In the genomic region with DNA sequence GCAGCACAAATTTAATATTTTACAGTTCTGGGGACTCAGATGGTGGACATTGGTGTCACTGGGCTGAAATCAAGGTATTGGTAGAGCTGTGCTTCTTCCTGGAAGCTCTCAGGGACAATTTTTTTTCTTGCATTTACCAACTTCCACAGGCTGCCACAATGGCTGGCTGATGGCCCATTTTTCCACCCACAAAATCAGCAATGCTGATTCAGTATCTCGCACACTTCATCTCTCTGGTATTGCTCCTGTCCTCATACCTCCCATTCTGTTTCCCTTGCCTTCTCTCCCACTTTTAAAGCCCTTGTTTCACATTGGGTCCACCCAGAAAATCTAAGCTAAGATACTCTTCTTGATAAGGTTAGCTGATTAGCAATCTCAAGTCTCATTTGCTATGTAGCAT, we compare ENCODE assay signal across 18 cellular contexts.
DNase-seq lines count a peak whose midpoint lies in the region; ATAC-seq, FAIRE-seq and TF ChIP-seq lines count a peak whose summit lies in the region.
"Had no signal": no experiment of that assay in that cellular context is flagged by ENCODE, and none has a peak within 500 bp of the region (broad histone marks: within the 10 kb centered on the region; RNA-seq: fewer than 3 reads in every experiment).

No MANE protein-coding gene starts in this region.

- no peaks in the 10 kb centered on the region for H3K9me3 ChIP-seq in endothelial cell of umbilical vein (replicated peaks; ENCODE audit: control insufficient read depth, insufficient read depth, low read length)
- H3K9me3 ChIP-seq: HAP-1 had no signal

- intact Hi-C loops in endothelial cell of umbilical vein (cut with micrococcal nuclease), result no loop called here

- H3K36me3 ChIP-seq in endothelial cell of umbilical vein (ENCODE audit: control insufficient read depth in 2 of 2, extremely low read depth in 1 of 2, insufficient read depth in 2 of 2, low read length in 2 of 2), result no peaks in the 10 kb centered on the region
- H3K36me3 ChIP-seq: HAP-1 had no signal

- H3K79me2 ChIP-seq in endothelial cell of umbilical vein (ENCODE audit: control insufficient read depth, insufficient read depth, low read length), result no peaks in the 10 kb centered on the region

- ATAC-seq in HG03439 (IDR thresholded peaks at IDR 0.05; ENCODE audit: unreplicated experiment) (no peak), HG03108 (IDR thresholded peaks at IDR 0.05; ENCODE audit: unreplicated experiment) (no peak)
- ATAC-seq: GM23338, K562 had no signal

- POLR2A ChIA-PET in endothelial cell of umbilical vein (lab: Charles Lee), result no interaction called here

- H3K27me3 ChIP-seq in endothelial cell of umbilical vein (ENCODE audit: control insufficient read depth in 2 of 2, insufficient read depth in 2 of 2, low read length in 2 of 2), result no peaks in the 10 kb centered on the region

- no peak overlapping the region for H3K4me2 ChIP-seq in endothelial cell of umbilical vein (ENCODE audit: insufficient read depth, low read length)
- H3K4me2 ChIP-seq: GM23338 had no signal

- no peak overlapping the region for H3K9ac ChIP-seq in endothelial cell of umbilical vein (replicated peaks; ENCODE audit: extremely low read depth, insufficient read depth, low read length)

- no peak for TF ChIP-seq CTCF in endothelial cell of umbilical vein (IDR thresholded peaks at IDR 0.05; ENCODE audit: extremely low read depth in 1 of 2, insufficient read depth in 1 of 2, low read depth in 1 of 2, low read length in 2 of 2)

- CTCF ChIA-PET in endothelial cell of umbilical vein (lab: Charles Lee), result no interaction called here

- DNase-seq in Ammon's horn (ENCODE audit: low spot score) (peak; percentile 42), LHCN-M2 (ENCODE audit: low read depth) (peak; percentile 18), astrocyte of the hippocampus (ENCODE audit: low read depth, low spot score) (peak; percentile 67), endothelial cell of umbilical vein (ENCODE audit: low read depth, low spot score) (peak; percentile 4), OCI-M2 (lab: John Stamatoyannopoulos, UW; ENCODE audit: unreplicated experiment) (no peak)
- DNase-seq: 8988T; AML-193; C1 segment of cervical spinal cord; CD4-positive, alpha-beta memory T cell; DMS79 treated with DMSO at 0.1 percent for 48 hours; GDM1 had no signal

- H3K4me3 ChIP-seq in endothelial cell of umbilical vein (replicated peaks in 1 of 3; ENCODE audit: insufficient read depth in 1 of 3, low read depth in 1 of 3, low read length in 3 of 3), result no peak overlapping the region
- H3K4me3 ChIP-seq: GM23338, HAP-1, K562 had no signal

- no peaks in the 10 kb centered on the region for H4K20me1 ChIP-seq in endothelial cell of umbilical vein (replicated peaks; ENCODE audit: control insufficient read depth, extremely low read depth, insufficient read depth, low read length)

- no peak overlapping the region for H3K27ac ChIP-seq in endothelial cell of umbilical vein (ENCODE audit: insufficient read depth, low read depth, low read length)
- H3K27ac ChIP-seq: HL-60 had no signal

- TF ChIP-seq POLR2A in endothelial cell of umbilical vein (IDR thresholded peaks at IDR 0.05; ENCODE audit: low read depth, low read length), result no peak

- no peak overlapping the region for H2AFZ ChIP-seq in endothelial cell of umbilical vein (ENCODE audit: low read depth, low read length)
- H2AFZ ChIP-seq: GM23338 had no signal

- H3K4me1 ChIP-seq in endothelial cell of umbilical vein (ENCODE audit: control insufficient read depth, extremely low read depth, insufficient read depth, low read length), result no peaks in the 10 kb centered on the region
- H3K4me1 ChIP-seq: HAP-1 had no signal

- H3K9me1 ChIP-seq in endothelial cell of umbilical vein (replicated peaks; ENCODE audit: control insufficient read depth, extremely low read depth, insufficient read depth, low read length), result no peaks in the 10 kb centered on the region

- FAIRE-seq in endothelial cell of umbilical vein (lab: Jason Lieb, UNC), result no peak
- FAIRE-seq: GM12892, K562 had no signal

- dilution Hi-C loops in endothelial cell of umbilical vein (cut with MboI; ENCODE audit: extremely low pct_ligation_motif_present, low sequenced_read_pairs), result no loop called here

- no TSS peak for BruUV-seq in endothelial cell of umbilical vein (replicated peaks; lab: Mats Ljungman, UMichigan)

TF ChIP-seq in endothelial cell of umbilical vein, 7 proteins besides CTCF, POLR2A, EP300 and RAD21:
- TF ChIP-seq POLR2AphosphoS5 (IDR thresholded peaks at IDR 0.05; ENCODE audit: insufficient read depth, low read depth, low read length) (no peak), EZH2 (IDR thresholded peaks at IDR 0.05; ENCODE audit: borderline replicate concordance, low read depth, low read length, severe bottlenecking) (no peak), FOS (IDR thresholded peaks at IDR 0.05; ENCODE audit: borderline replicate concordance, insufficient read depth, low read length) (no peak), MYC (IDR thresholded peaks at IDR 0.05; ENCODE audit: low read depth, low read length) (no peak), JUN (IDR thresholded peaks at IDR 0.05; ENCODE audit: borderline replicate concordance, insufficient read depth, insufficient read length, low read depth) (no peak), GATA2 (IDR thresholded peaks at IDR 0.05; ENCODE audit: insufficient read depth, insufficient read length, low read depth, low read length) (no peak)
- TF ChIP-seq, protein P1, sequence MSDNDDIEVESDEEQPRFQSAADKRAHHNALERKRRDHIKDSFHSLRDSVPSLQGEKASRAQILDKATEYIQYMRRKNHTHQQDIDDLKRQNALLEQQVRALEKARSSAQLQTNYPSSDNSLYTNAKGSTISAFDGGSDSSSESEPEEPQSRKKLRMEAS (IDR thresholded peaks at IDR 0.05; ENCODE audit: insufficient read depth, insufficient read length), result no peak
